In the genomic region with DNA sequence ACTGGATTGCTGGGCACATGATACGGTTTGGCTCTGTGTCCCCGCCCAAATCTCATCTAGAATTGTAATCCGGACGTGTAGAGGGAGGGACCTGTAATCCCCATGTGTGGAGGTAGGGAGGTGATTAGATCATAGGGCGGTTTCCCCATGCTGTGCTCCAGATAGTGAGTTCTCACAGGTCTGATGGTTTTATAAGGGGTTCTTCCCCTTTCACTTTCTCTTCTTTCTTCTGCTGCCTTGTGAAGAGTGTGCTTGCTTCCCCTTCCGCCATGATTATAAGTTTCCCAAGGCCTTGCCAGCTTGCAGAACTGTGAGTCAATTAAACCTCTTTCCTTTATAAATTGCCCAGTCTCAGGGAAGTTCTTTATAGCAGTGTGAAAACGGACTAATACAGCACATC, we compare ENCODE assay signal across 9 cellular contexts. TPM values are rescaled to one million over a fixed set of nuclear protein-coding genes. Genes with fewer than 3 reads are reported as not detected.
DNase-seq lines count a peak whose midpoint lies in the region; ATAC-seq lines count a peak whose summit lies in the region.
"Had no signal": no experiment of that assay in that cellular context is flagged by ENCODE, and none has a peak within 500 bp of the region (broad histone marks: within the 10 kb centered on the region; RNA-seq: fewer than 3 reads in every experiment).

No MANE protein-coding gene starts in this region.

- H3K36me3 ChIP-seq in trophoblast cell (ENCODE audit: control insufficient read depth in 1 of 2, insufficient read depth in 2 of 2, low read length in 2 of 2) = no peaks in the 10 kb centered on the region

- H3K9me3 ChIP-seq in trophoblast cell (ENCODE audit: insufficient read depth, low read depth, low read length) = no peaks in the 10 kb centered on the region

- H2AK5ac ChIP-seq in trophoblast cell (ENCODE audit: low read length) = no peak overlapping the region

- no peak overlapping the region for H3K9ac ChIP-seq in trophoblast cell (ENCODE audit: low read length)

- H2AFZ ChIP-seq in trophoblast cell (ENCODE audit: insufficient read depth, low read length, poor library complexity) = no peak overlapping the region

- H3K4ac ChIP-seq in trophoblast cell (ENCODE audit: low read depth, low read length) = no peak overlapping the region

- no peak overlapping the region for H3K14ac ChIP-seq in trophoblast cell (ENCODE audit: low read length)

- H2BK5ac ChIP-seq in trophoblast cell (ENCODE audit: low read depth, low read length, poor library complexity) = no peak overlapping the region

- H3K18ac ChIP-seq in trophoblast cell (ENCODE audit: low read length) = no peak overlapping the region

- no peak overlapping the region for H4K12ac ChIP-seq in trophoblast cell (ENCODE audit: low read depth, low read length)

- H4K8ac ChIP-seq in trophoblast cell (ENCODE audit: low read depth, low read length) = no peak overlapping the region

- no peak overlapping the region for H3K4me2 ChIP-seq in trophoblast cell (ENCODE audit: low read length)

- no peaks in the 10 kb centered on the region for H3K4me1 ChIP-seq in trophoblast cell (ENCODE audit: control insufficient read depth in 1 of 2, insufficient read depth in 2 of 2, low read length in 2 of 2)

- DNase-seq in activated CD4-positive, CD25-positive, alpha-beta regulatory T cell (lab: John Stamatoyannopoulos, UW) = no peak
- peak; percentile 90 to 100 for DNase-seq in NOMO-1 (lab: John Stamatoyannopoulos, UW; ENCODE audit: unreplicated experiment in 2 of 2)
- DNase-seq in trophoblast cell = peak; percentile 2 to 16
- DNase-seq in activated CD4-positive, alpha-beta T cell treated with anti-CD3 and anti-CD28 coated beads, Interleukin-2, amount 50 U/mL, for 4 hours = no peak
- no peak for DNase-seq in NCI-H1436 treated with DMSO at 0.1 percent for 48 hours (lab: John Stamatoyannopoulos, UW)
- DNase-seq in SHP77 (lab: John Stamatoyannopoulos, UW) = no peak

- no peaks in the 10 kb centered on the region for H3K27me3 ChIP-seq in trophoblast cell (ENCODE audit: insufficient read depth, low read length)

- no peak overlapping the region for H3K23ac ChIP-seq in trophoblast cell (ENCODE audit: low read length)

- no peak overlapping the region for H3K4me3 ChIP-seq in trophoblast cell (ENCODE audit: low read depth, low read length)

- WGBS in trophoblast cell (ENCODE audit: extremely low coverage, insufficient coverage, insufficient read length) = no CpG with 5 or more reads among the region's 7 CpGs

- H2BK120ac ChIP-seq in trophoblast cell (ENCODE audit: insufficient read depth, low read length, poor library complexity) = no peak overlapping the region

- H4K91ac ChIP-seq in trophoblast cell (ENCODE audit: low read depth, low read length) = no peak overlapping the region

- H2BK12ac ChIP-seq in trophoblast cell (ENCODE audit: low read length) = no peak overlapping the region

- ATAC-seq in activated CD4-positive, CD25-positive, alpha-beta regulatory T cell treated with anti-CD3 and anti-CD28 coated beads, Interleukin-2, amount 50 U/mL, for 24 hours = peak; percentile 86 to 88
- ATAC-seq in HG02852 (IDR thresholded peaks at IDR 0.05; ENCODE audit: unreplicated experiment) = peak; percentile 96

- H3K79me1 ChIP-seq in trophoblast cell (ENCODE audit: low read length) = no peaks in the 10 kb centered on the region

- no peak overlapping the region for H3K27ac ChIP-seq in trophoblast cell (ENCODE audit: low read depth, low read length)
- H3K27ac ChIP-seq: VCaP had no signal

- H3K79me2 ChIP-seq in trophoblast cell (ENCODE audit: control insufficient read depth, insufficient read depth, low read length, poor library complexity) = no peaks in the 10 kb centered on the region

RNA-seq across cellular contexts. Expression of a gene that starts 32.6 kb away (rescaled TPM):
- polyA plus RNA-seq in trophoblast cell (2013) = 56.0 and 58.8 TPM in 2 replicates

RNA-seq across cellular contexts. Expression of a gene that starts 58.6 kb away (rescaled TPM):
- polyA plus RNA-seq in trophoblast cell (2013) = 79.8 and 83.8 TPM in 2 replicates

Comparison
In these comparisons a context has a peak if more than half of its experiments do, and no peak if none do; other contexts are left out.
1. DNase-seq: peak in NOMO-1 (2 of 2) and trophoblast cell (2 of 2); none in activated CD4-positive, CD25-positive, alpha-beta regulatory T cell (0 of 4), activated CD4-positive, alpha-beta T cell treated with anti-CD3 and anti-CD28 coated beads, Interleukin-2, amount 50 U/mL, for 4 hours (0 of 2), NCI-H1436 treated with DMSO at 0.1 percent for 48 hours (single experiment) and SHP77 (0 of 2).